ENCODE assay signal across 10 cellular contexts in the genomic region with DNA sequence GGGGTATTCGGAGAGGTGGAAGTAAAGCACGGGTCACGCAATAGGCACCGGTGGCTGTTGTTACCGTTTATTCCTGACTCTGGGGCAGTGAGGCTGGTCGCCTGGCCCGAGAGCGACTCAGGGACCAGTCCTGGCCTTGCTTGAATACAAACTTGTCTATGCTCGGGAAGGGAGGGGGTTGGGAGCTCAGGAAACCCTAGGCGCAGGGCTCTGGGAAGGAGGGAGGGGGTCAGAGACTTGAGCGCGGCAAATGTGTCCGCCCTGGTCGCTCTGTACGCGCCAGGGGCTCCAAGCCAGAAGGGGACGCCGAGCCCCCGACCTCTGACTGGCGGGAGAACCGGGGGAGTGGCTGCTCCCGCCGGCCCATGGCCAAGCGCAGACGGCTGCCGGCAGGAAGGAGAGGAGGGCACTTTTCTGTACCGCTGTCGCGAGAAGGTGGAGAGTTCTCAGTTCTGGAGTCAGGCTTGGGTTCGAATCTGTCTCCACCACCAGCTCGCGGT. TPM values are rescaled to one million over a fixed set of nuclear protein-coding genes. Genes with fewer than 3 reads are reported as not detected.
DNase-seq lines count a peak whose midpoint lies in the region; ATAC-seq lines count a peak whose summit lies in the region.
"Had no signal": no experiment of that assay in that cellular context is flagged by ENCODE, and none has a peak within 500 bp of the region (broad histone marks: within the 10 kb centered on the region; RNA-seq: fewer than 3 reads in every experiment).

No MANE protein-coding gene starts in this region.

- H3K27me3 ChIP-seq in iPS-15b (ENCODE audit: control insufficient read depth, insufficient read depth, low read length) = peaks cover 31% of the 10 kb centered on the region
- peaks cover 73% of the 10 kb centered on the region for H3K27me3 ChIP-seq in skeletal muscle satellite cell (ENCODE audit: control insufficient read depth, insufficient read depth, low read length)

- DNase-seq in NCI-H1417 (lab: John Stamatoyannopoulos, UW) (peak in 2 of 3 experiments; percentile 45 to 66), NCI-H1417 treated with DMSO at 0.1 percent for 48 hours (lab: John Stamatoyannopoulos, UW) (no peak), UCSD-AML1 (lab: John Stamatoyannopoulos, UW; ENCODE audit: unreplicated experiment) (peak; percentile 71), kidney tubule cell (ENCODE audit: low spot score) (no peak)
- DNase-seq: activated CD8-positive, alpha-beta memory T cell treated with anti-CD3 and anti-CD28 coated beads, Interleukin-2, amount 50 U/mL, for 48 hours; OCI-M1 had no signal

- peaks cover 71% of the 10 kb centered on the region for H3K27me3 Mint-ChIP-seq in stimulated activated memory B cell treated with anti-CD40 and anti-IgM and Interleukin-4, amounts not matched to agents 10 μg/mL and 1 μg/mL and 100 μg/mL, for 72 hours

- peak overlapping the region; percentile 83 for H3K4me2 ChIP-seq in skeletal muscle satellite cell (ENCODE audit: low read length)

- no peaks in the 10 kb centered on the region for H3K36me3 ChIP-seq in iPS-15b (ENCODE audit: control insufficient read depth, insufficient read depth, low read length)
- no peaks in the 10 kb centered on the region for H3K36me3 ChIP-seq in skeletal muscle satellite cell (ENCODE audit: insufficient read depth, low read length)

- peaks cover 2% of the 10 kb centered on the region for H3K4me1 ChIP-seq in iPS-15b (ENCODE audit: control insufficient read depth, insufficient read depth, low read length)
- H3K4me1 ChIP-seq in skeletal muscle satellite cell (ENCODE audit: control insufficient read depth, insufficient read depth, low read length) = peaks cover 6% of the 10 kb centered on the region

- H3K4me3 ChIP-seq in iPS-15b (ENCODE audit: low read depth, low read length) (peak overlapping the region; percentile 87), skeletal muscle satellite cell (ENCODE audit: low read length) (peak overlapping the region; percentile 66)

- H3K9ac ChIP-seq in iPS-15b (ENCODE audit: low read depth, low read length) (peak overlapping the region; percentile 68), skeletal muscle satellite cell (ENCODE audit: low read depth, low read length) (no peak overlapping the region)

- no peaks in the 10 kb centered on the region for H3K36me3 Mint-ChIP-seq in stimulated activated memory B cell treated with anti-CD40 and anti-IgM and Interleukin-4, amounts not matched to agents 10 μg/mL and 1 μg/mL and 100 μg/mL, for 72 hours

- no peak for ATAC-seq in stimulated activated memory B cell treated with anti-CD40 and anti-IgM and Interleukin-4, amounts not matched to agents 10 μg/mL and 1 μg/mL and 100 μg/mL, for 72 hours
- no peak for ATAC-seq in HG03571 (IDR thresholded peaks at IDR 0.05; ENCODE audit: unreplicated experiment)

- no peaks in the 10 kb centered on the region for H3K9me3 Mint-ChIP-seq in stimulated activated memory B cell treated with anti-CD40 and anti-IgM and Interleukin-4, amounts not matched to agents 10 μg/mL and 1 μg/mL and 100 μg/mL, for 72 hours

- no peak overlapping the region for H3K27ac Mint-ChIP-seq in stimulated activated memory B cell treated with anti-CD40 and anti-IgM and Interleukin-4, amounts not matched to agents 10 μg/mL and 1 μg/mL and 100 μg/mL, for 72 hours

- peaks cover 18% of the 10 kb centered on the region for H3K4me1 Mint-ChIP-seq in stimulated activated memory B cell treated with anti-CD40 and anti-IgM and Interleukin-4, amounts not matched to agents 10 μg/mL and 1 μg/mL and 100 μg/mL, for 72 hours

- no peak overlapping the region for H3K4me3 Mint-ChIP-seq in stimulated activated memory B cell treated with anti-CD40 and anti-IgM and Interleukin-4, amounts not matched to agents 10 μg/mL and 1 μg/mL and 100 μg/mL, for 72 hours

- H3K9me3 ChIP-seq in iPS-15b (ENCODE audit: control insufficient read depth, insufficient read depth, low read length) = no peaks in the 10 kb centered on the region
- no peaks in the 10 kb centered on the region for H3K9me3 ChIP-seq in skeletal muscle satellite cell (replicated peaks; ENCODE audit: low read length)

RNA-seq across cellular contexts. Expression of gene SPSB4, which starts 1.5 kb away (rescaled TPM):
- 0.22 TPM in 1 of 2 replicates, not detected in the other for total RNA-seq in skeletal muscle satellite cell (2012; rRNA removed)

Comparison
In these comparisons a context has a peak if more than half of its experiments do, and no peak if none do; other contexts are left out.
1. DNase-seq: peak in NCI-H1417 (2 of 3) and UCSD-AML1 (single experiment); none in NCI-H1417 treated with DMSO at 0.1 percent for 48 hours (single experiment) and kidney tubule cell (single experiment).